8 cellular contexts compared by ENCODE assay signal in genomic region chr11:44066732-44067131, GRCh38. TPM values are rescaled to one million over a fixed set of nuclear protein-coding genes. Genes with fewer than 3 reads are reported as not detected.
DNase-seq lines count a peak whose midpoint lies in the region; ATAC-seq and TF ChIP-seq lines count a peak whose summit lies in the region.

No MANE protein-coding gene starts in this region.

- H4K8ac ChIP-seq in mesendoderm (ENCODE audit: low read depth, low read length) = peak overlapping the region; percentile 97

- CTCF ChIA-PET in PC-9 (lab: Charles Lee) = no interaction called here

- peak; percentile 58 for DNase-seq in activated CD4-positive, alpha-beta T cell treated with anti-CD3 and anti-CD28 coated beads, Interleukin-2, amount 10 ng/mL, durations not matched to agents 24 days and 14 days
- DNase-seq in activated CD4-positive, alpha-beta T cell treated with anti-CD3 and anti-CD28 coated beads for 1 hour = no peak
- DNase-seq in PC-9 (peak in 1 of 2 experiments; percentile 70), mesendoderm (no peak), vagina (ENCODE audit: extremely low spot score in 2 of 2) (peak in 1 of 2 donors; percentile 84), NCI-H1694 treated with DMSO at 0.1 percent for 48 hours (lab: John Stamatoyannopoulos, UW) (no peak)

- POLR2A ChIA-PET in PC-9 (lab: Charles Lee; ENCODE audit: unreplicated experiment) = no interaction called here

- peaks cover 13% of the 10 kb centered on the region for H3K36me3 Mint-ChIP-seq in activated CD4-positive, alpha-beta T cell treated with anti-CD3 and anti-CD28 coated beads, Interleukin-2, amount 10 ng/mL, durations not matched to agents 24 days and 14 days (ENCODE audit: low read depth)
- H3K36me3 Mint-ChIP-seq in dendritic cell treated with granulocyte-macrophage colony-stimulating factor and Interleukin-4, amounts not matched to agents 40 ng/mL and 50 ng/mL, for 4 days (ENCODE audit: low read depth) = peaks cover 49% of the 10 kb centered on the region

- no peak overlapping the region for H2AK5ac ChIP-seq in mesendoderm (ENCODE audit: low read length)

- H3K9me2 ChIP-seq in PC-9 (ENCODE audit: insufficient read depth) = no peaks in the 10 kb centered on the region

- H3K36me3 ChIP-seq in PC-9 (ENCODE audit: low read depth) (no peaks in the 10 kb centered on the region), mesendoderm (ENCODE audit: control insufficient read depth, insufficient read depth, low read length) (no peaks in the 10 kb centered on the region), vagina (no peaks in the 10 kb centered on the region)

- TF ChIP-seq CTCF in PC-9 (conservative IDR thresholded peaks at IDR 0.05) (no peak), vagina (IDR thresholded peaks at IDR 0.05) (no peak)

- H3K27me3 ChIP-seq in PC-9 (ENCODE audit: insufficient read depth, low read depth) (no peaks in the 10 kb centered on the region), mesendoderm (ENCODE audit: insufficient read depth, low read length, poor library complexity) (no peaks in the 10 kb centered on the region), vagina (no peaks in the 10 kb centered on the region)

- H3K23ac ChIP-seq in mesendoderm (ENCODE audit: low read length) = no peak overlapping the region

- peak overlapping the region; percentile 96 for H2AFZ ChIP-seq in PC-9

- no peak overlapping the region for H2BK5ac ChIP-seq in mesendoderm (ENCODE audit: low read length)

- no peak for TF ChIP-seq POLR2A in vagina (IDR thresholded peaks at IDR 0.05)

- peaks cover under 1% of the 10 kb centered on the region for H3K27me3 Mint-ChIP-seq in activated CD4-positive, alpha-beta T cell treated with anti-CD3 and anti-CD28 coated beads, Interleukin-2, amount 10 ng/mL, durations not matched to agents 24 days and 14 days
- H3K27me3 Mint-ChIP-seq in dendritic cell treated with granulocyte-macrophage colony-stimulating factor and Interleukin-4, amounts not matched to agents 40 ng/mL and 50 ng/mL, for 4 days = peaks cover 5% of the 10 kb centered on the region

- peak overlapping the region; percentile 85 for H3K4ac ChIP-seq in mesendoderm (ENCODE audit: low read depth, low read length)

- H3F3A ChIP-seq in PC-9 (ENCODE audit: insufficient read depth, low read depth) = peaks cover 9% of the 10 kb centered on the region; the same call in 1 of the 2 replicates

- H3K4me2 ChIP-seq in PC-9 = peak overlapping the region; percentile 81
- H3K4me2 ChIP-seq in mesendoderm (ENCODE audit: low read length) = peak overlapping the region; percentile 12

- no peaks in the 10 kb centered on the region for H3K79me1 ChIP-seq in mesendoderm (ENCODE audit: low read length)

- H3K9me3 Mint-ChIP-seq in activated CD4-positive, alpha-beta T cell treated with anti-CD3 and anti-CD28 coated beads, Interleukin-2, amount 10 ng/mL, durations not matched to agents 24 days and 14 days = peaks cover 4% of the 10 kb centered on the region
- no peaks in the 10 kb centered on the region for H3K9me3 Mint-ChIP-seq in dendritic cell treated with granulocyte-macrophage colony-stimulating factor and Interleukin-4, amounts not matched to agents 40 ng/mL and 50 ng/mL, for 4 days

- H4K5ac ChIP-seq in mesendoderm (ENCODE audit: low read length) = no peak overlapping the region

- H3K4me1 ChIP-seq in PC-9 (replicated peaks; ENCODE audit: insufficient read depth) = peaks cover 10% of the 10 kb centered on the region; the same call in 1 of the 2 replicates
- no peaks in the 10 kb centered on the region for H3K4me1 ChIP-seq in mesendoderm (ENCODE audit: control insufficient read depth, low read depth, low read length)
- H3K4me1 ChIP-seq in vagina = peaks cover 19% of the 10 kb centered on the region

- H2BK120ac ChIP-seq in mesendoderm (ENCODE audit: low read depth, low read length) = peak overlapping the region; percentile 17

- H3K9ac ChIP-seq in mesendoderm (ENCODE audit: low read length) = peak overlapping the region; percentile 67

- H3K9me3 ChIP-seq in PC-9 (ENCODE audit: insufficient read depth, low read depth) = no peaks in the 10 kb centered on the region
- no peaks in the 10 kb centered on the region for H3K9me3 ChIP-seq in vagina

- H2BK15ac ChIP-seq in mesendoderm (replicated peaks; ENCODE audit: low read depth) = no peak overlapping the region

- H3K27ac ChIP-seq in PC-9 (peak overlapping the region; percentile 63), mesendoderm (ENCODE audit: low read depth, low read length) (no peak overlapping the region), vagina (peak overlapping the region; percentile 83)

- H4K20me1 ChIP-seq in PC-9 (ENCODE audit: insufficient read depth) = no peaks in the 10 kb centered on the region

- peak overlapping the region; percentile 82 for H3K18ac ChIP-seq in mesendoderm (ENCODE audit: low read length)

- H3K79me2 ChIP-seq in PC-9 (ENCODE audit: low read depth) = no peaks in the 10 kb centered on the region
- H3K79me2 ChIP-seq in mesendoderm (ENCODE audit: control insufficient read depth, insufficient read depth, low read length) = no peaks in the 10 kb centered on the region

- no CpG with 5 or more reads among the region's 10 CpGs for WGBS in mesendoderm (ENCODE audit: extremely low coverage, insufficient coverage, low lambda C conversion rate)

- peak overlapping the region; percentile 72 for H3K4me3 ChIP-seq in PC-9
- H3K4me3 ChIP-seq in mesendoderm (ENCODE audit: low read length) = no peak overlapping the region
- H3K4me3 ChIP-seq in vagina = peak overlapping the region; percentile 67 to 85

- H3K4me3 Mint-ChIP-seq in activated CD4-positive, alpha-beta T cell treated with anti-CD3 and anti-CD28 coated beads, Interleukin-2, amount 10 ng/mL, durations not matched to agents 24 days and 14 days = peak overlapping the region; percentile 92
- H3K4me3 Mint-ChIP-seq in dendritic cell treated with granulocyte-macrophage colony-stimulating factor and Interleukin-4, amounts not matched to agents 40 ng/mL and 50 ng/mL, for 4 days = peak overlapping the region; percentile 91

- peaks cover 25% of the 10 kb centered on the region for H3K4me1 Mint-ChIP-seq in activated CD4-positive, alpha-beta T cell treated with anti-CD3 and anti-CD28 coated beads, Interleukin-2, amount 10 ng/mL, durations not matched to agents 24 days and 14 days
- peaks cover 26% of the 10 kb centered on the region for H3K4me1 Mint-ChIP-seq in dendritic cell treated with granulocyte-macrophage colony-stimulating factor and Interleukin-4, amounts not matched to agents 40 ng/mL and 50 ng/mL, for 4 days (ENCODE audit: low read depth)

- no peak for ATAC-seq in GM21447 (IDR thresholded peaks at IDR 0.05; ENCODE audit: unreplicated experiment)

- H3K56ac ChIP-seq in mesendoderm (ENCODE audit: low read length) = peak overlapping the region; percentile 92

- peak overlapping the region; percentile 95 for H3K27ac Mint-ChIP-seq in activated CD4-positive, alpha-beta T cell treated with anti-CD3 and anti-CD28 coated beads, Interleukin-2, amount 10 ng/mL, durations not matched to agents 24 days and 14 days
- H3K27ac Mint-ChIP-seq in dendritic cell treated with granulocyte-macrophage colony-stimulating factor and Interleukin-4, amounts not matched to agents 40 ng/mL and 50 ng/mL, for 4 days = peak overlapping the region; percentile 98

- intact Hi-C loops in activated CD4-positive, alpha-beta T cell treated with anti-CD3 and anti-CD28 coated beads, Interleukin-2, amount 10 ng/mL, durations not matched to agents 24 days and 14 days (cut with micrococcal nuclease) = loop anchor here (1.0 to 5.0 kb wide), 3 partner anchors 29 to 384 kb away; partner anchors contain the start of genes C11orf96, EXT2 and HSD17B12
- intact Hi-C loops in PC-9 (cut with micrococcal nuclease; ENCODE audit: unreplicated experiment) = loop anchor here (2.0 kb wide), 1 partner anchor 146 kb away; no protein-coding TSS in a partner anchor
- intact Hi-C loops in dendritic cell treated with granulocyte-macrophage colony-stimulating factor and Interleukin-4, amounts not matched to agents 40 ng/mL and 50 ng/mL, for 4 days (cut with micrococcal nuclease) = loop anchor here (2.0 to 10.0 kb wide), 3 partner anchors 28 to 752 kb away; partner anchors contain the start of genes ALKBH3, API5 and EXT2
- intact Hi-C loops in vagina (cut with DNase I) = no loop called here

- BruUV-seq in PC-9 (replicated peaks; lab: Mats Ljungman, UMichigan) = no TSS peak

RNA-seq across cellular contexts. Expression of gene ACCS, which starts 0.7 kb away (rescaled TPM):
- total RNA-seq in activated CD4-positive, alpha-beta T cell treated with anti-CD3 and anti-CD28 coated beads, Interleukin-2, amount 10 ng/mL, durations not matched to agents 24 days and 14 days = 19.7 and 21.7 TPM in 2 replicates
- total RNA-seq in PC-9 (2021) (44.6 and 48.9 TPM in 2 replicates), vagina (8.1 TPM)
- 1.8 TPM for polyA plus RNA-seq in mesendoderm (2013, experiment 1 of 2)
- polyA plus RNA-seq in mesendoderm (2013, experiment 2 of 2) = 2.0 TPM

RNA-seq across cellular contexts. Expression of gene ACCSL, which starts 19.0 kb away (rescaled TPM):
- total RNA-seq in activated CD4-positive, alpha-beta T cell treated with anti-CD3 and anti-CD28 coated beads, Interleukin-2, amount 10 ng/mL, durations not matched to agents 24 days and 14 days = not detected in 2 replicates
- total RNA-seq in PC-9 (2021) (not detected in 2 replicates), vagina (not detected)
- polyA plus RNA-seq in mesendoderm (2013, experiment 1 of 2) = not detected
- not detected for polyA plus RNA-seq in mesendoderm (2013, experiment 2 of 2)

RNA-seq across cellular contexts. Expression of gene EXT2, which starts 28.7 kb away (rescaled TPM):
- total RNA-seq in activated CD4-positive, alpha-beta T cell treated with anti-CD3 and anti-CD28 coated beads, Interleukin-2, amount 10 ng/mL, durations not matched to agents 24 days and 14 days = 31.0 and 35.1 TPM in 2 replicates
- total RNA-seq in PC-9 (2021) (72.4 and 74.8 TPM in 2 replicates), vagina (78.6 TPM)
- polyA plus RNA-seq in mesendoderm (2013, experiment 1 of 2) = 17.0 TPM
- 17.3 TPM for polyA plus RNA-seq in mesendoderm (2013, experiment 2 of 2)
